In genomic region chr4:24408640-24409039, GRCh38 we compare ENCODE assay signal across 10 cellular contexts.
"Had no signal": no experiment of that assay in that cellular context is flagged by ENCODE, and none has a peak within 500 bp of the region (broad histone marks: within the 10 kb centered on the region; RNA-seq: fewer than 3 reads in every experiment).

No MANE protein-coding gene starts in this region.

- H3K9me3 Mint-ChIP-seq: HFFc6 had no signal

- H3K4me3 ChIP-seq: GM23248, HAP-1 had no signal

- H2AFZ ChIP-seq: GM23248 had no signal

- H3K4me1 ChIP-seq: HAP-1 had no signal

- H3K27ac Mint-ChIP-seq: H9, HFFc6 had no signal

- H3K9ac ChIP-seq: GM23248 had no signal

- H3K4me3 Mint-ChIP-seq: H9, HFFc6 had no signal

- DNase-seq: GM23248, GOT3, H7, H9, HCEC 1CT, HFFc6 had no signal

- H3K36me3 ChIP-seq: HAP-1 had no signal

- FAIRE-seq: H1, H54 had no signal

- H3K9me3 ChIP-seq: HAP-1 had no signal

- ATAC-seq: HCT116 had no signal

- H3K27ac ChIP-seq: GM23248 had no signal
